8 cellular contexts compared by ENCODE assay signal in the genomic region with DNA sequence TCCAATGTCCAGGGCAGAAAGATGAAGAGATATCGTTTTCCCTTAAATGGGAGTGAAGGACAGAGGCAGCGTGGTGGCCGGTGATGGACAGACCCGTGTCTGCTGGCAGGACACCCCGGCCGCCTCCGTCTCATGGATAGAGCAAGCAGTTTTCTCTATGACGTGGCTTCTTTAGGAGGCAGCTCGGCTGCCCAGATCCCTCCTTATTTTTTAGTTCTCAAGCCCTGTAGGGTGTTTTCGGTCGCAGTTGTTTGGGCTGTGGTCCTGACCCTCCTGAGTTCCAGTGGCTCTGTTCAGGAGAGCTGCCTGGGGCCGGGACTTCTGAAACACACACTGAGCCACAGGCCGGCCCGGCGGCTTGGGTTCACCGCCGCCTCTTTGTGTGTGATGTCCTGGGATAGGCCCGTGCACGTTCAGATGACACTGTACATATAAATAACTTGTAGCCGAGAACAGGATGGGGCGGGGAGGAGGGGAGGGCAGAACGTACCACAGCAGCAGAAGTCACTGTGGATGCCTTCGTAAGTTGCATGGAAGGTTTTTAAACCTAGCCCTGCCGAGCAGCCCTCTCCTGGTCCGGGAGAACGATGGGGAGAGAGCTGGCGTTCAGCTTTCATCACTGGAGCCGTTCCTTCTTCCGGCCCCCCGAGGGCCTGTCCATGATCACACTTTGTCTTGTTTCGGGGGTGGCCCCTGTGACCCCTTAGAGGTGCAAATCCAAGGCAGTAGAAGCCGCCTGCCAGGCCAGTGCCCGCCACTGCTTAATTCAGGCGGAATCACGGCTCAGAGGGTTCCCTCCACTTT.
DNase-seq lines count a peak whose midpoint lies in the region; ATAC-seq, FAIRE-seq and TF ChIP-seq lines count a peak whose summit lies in the region.

No MANE protein-coding gene starts in this region.

- no peak for TF ChIP-seq EP300 in H1 (IDR thresholded peaks at IDR 0.05; ENCODE audit: borderline replicate concordance in 1 of 2, low read depth in 2 of 2, low read length in 2 of 2)

- H3K27me3 Mint-ChIP-seq in neural progenitor cell (ENCODE audit: insufficient read depth, low read depth): peaks cover 2% of the 10 kb centered on the region

- FAIRE-seq in GM12892 (lab: Jason Lieb, UNC) (peak; percentile 74), H1 (lab: Jason Lieb, UNC) (no peak)

- H3F3A ChIP-seq in neural progenitor cell (ENCODE audit: low read depth): no peaks in the 10 kb centered on the region

- H3K36me3 ChIP-seq in H1 (ENCODE audit: control insufficient read depth in 2 of 4, insufficient read depth in 4 of 4, low read length in 3 of 4) (no peaks in the 10 kb centered on the region), neural progenitor cell (no peaks in the 10 kb centered on the region)

- H3K4me1 Mint-ChIP-seq in neural progenitor cell: peaks cover 53% of the 10 kb centered on the region

- CTCF ChIA-PET in H1 (lab: Charles Lee; ENCODE audit: partially characterized antibody): interaction anchor here (0.6 to 1.8 kb wide), 4 partner anchors 10 to 279 kb away, joined by 3 to 4 read pairs (median 3); no protein-coding TSS in a partner anchor

- DNase-seq in GM12892 (ENCODE audit: insufficient read length): no peak
- peak; percentile 46 for DNase-seq in activated CD4-positive, alpha-beta T cell treated with anti-CD3 and anti-CD28 coated beads for 48 hours
- no peak for DNase-seq in H1 (ENCODE audit: low read depth in 1 of 2, low spot score in 2 of 2)
- DNase-seq in neural progenitor cell (ENCODE audit: low spot score): no peak
- DNase-seq in head of caudate nucleus: no peak

- POLR2A ChIA-PET in H1 (lab: Charles Lee; ENCODE audit: partially characterized antibody): interaction anchor here (0.6 kb wide), 1 partner anchor 11 kb away, joined by 3 read pairs; no protein-coding TSS in a partner anchor

- no peaks in the 10 kb centered on the region; a peak in 1 of 7 replicates for H3K27me3 ChIP-seq in H1 (replicated peaks in 1 of 4; ENCODE audit: control insufficient read depth in 3 of 4, extremely low read depth in 1 of 4, insufficient read depth in 3 of 4, low read length in 3 of 4)
- peaks cover 6% of the 10 kb centered on the region for H3K27me3 ChIP-seq in neural progenitor cell

- H3K4me2 ChIP-seq in H1 (ENCODE audit: insufficient read depth in 1 of 2, low read depth in 2 of 2, low read length in 2 of 2): no peak overlapping the region; a peak in 1 of 4 replicates
- H3K4me2 ChIP-seq in neural progenitor cell: no peak overlapping the region

- H3K4ac ChIP-seq in H1 (replicated peaks; ENCODE audit: insufficient read length, low read depth, low read length): no peak overlapping the region

- no peaks in the 10 kb centered on the region for H3K79me1 ChIP-seq in H1 (ENCODE audit: low read depth, low read length)

- no peaks in the 10 kb centered on the region for H4K20me1 ChIP-seq in H1 (replicated peaks in 1 of 2; ENCODE audit: control insufficient read depth in 1 of 2, insufficient read depth in 2 of 2, low read length in 2 of 2)
- no peaks in the 10 kb centered on the region for H4K20me1 ChIP-seq in neural progenitor cell (ENCODE audit: low read depth)

- TF ChIP-seq POLR2A in GM12892 (IDR thresholded peaks at IDR 0.05; ENCODE audit: low read depth, low read length) (peak; percentile 44; the same call in 1 of the 2 replicates), H1 (IDR thresholded peaks at IDR 0.05; ENCODE audit: control extremely low read depth in 1 of 2, low read depth in 2 of 2, low read length in 2 of 2) (no peak)

- H3K79me2 ChIP-seq in H1 (ENCODE audit: control insufficient read depth in 1 of 2, insufficient read depth in 2 of 2, low read length in 2 of 2) (no peaks in the 10 kb centered on the region), neural progenitor cell (ENCODE audit: low read depth) (no peaks in the 10 kb centered on the region)

- no peaks in the 10 kb centered on the region for H3K23me2 ChIP-seq in H1 (ENCODE audit: low read depth, low read length)

- WGBS in H1 (ENCODE audit: extremely low coverage in 1 of 2, insufficient coverage in 1 of 2, insufficient read length in 1 of 2, insufficient replicate concordance in 2 of 2, low coverage in 1 of 2, low lambda C conversion rate in 2 of 2, missing lambda C conversion rate in 1 of 2), 2 experiments: 80% methylated on average over 33 of the region's 35 CpGs; no CpG with 5 or more reads in 1 of the 2 experiments

- intact Hi-C loops in head of caudate nucleus (cut with DNase I): no loop called here

- H3K18ac ChIP-seq in H1 (ENCODE audit: extremely low read depth, low read length): no peak overlapping the region; the same call in 1 of the 2 replicates

- H3K56ac ChIP-seq in H1 (replicated peaks; ENCODE audit: insufficient read length, low read depth, low read length): no peak overlapping the region

- H3K4me1 ChIP-seq in H1 (replicated peaks in 1 of 4; ENCODE audit: control insufficient read depth in 3 of 4, insufficient read depth in 4 of 4, low read length in 3 of 4): peaks cover 0 to 7% (median 4%) of the 10 kb centered on the region in 4 experiments; a peak in 4 of 7 replicates
- peaks cover 9% of the 10 kb centered on the region for H3K4me1 ChIP-seq in neural progenitor cell

- H3K9me3 ChIP-seq in H1 (ENCODE audit: insufficient read depth in 2 of 2, low read depth in 1 of 2, low read length in 1 of 2): no peaks in the 10 kb centered on the region
- no peaks in the 10 kb centered on the region for H3K9me3 ChIP-seq in neural progenitor cell (ENCODE audit: low read depth)

- TF ChIP-seq RAD21 in H1 (IDR thresholded peaks at IDR 0.05 in 1 of 2, conservative IDR thresholded peaks at IDR 0.05 in 1 of 2; ENCODE audit: low read depth in 2 of 2, low read length in 2 of 2): no peak

- TF ChIP-seq CTCF in H1 (IDR thresholded peaks at IDR 0.05; ENCODE audit: control extremely low read depth in 1 of 3, insufficient read depth in 1 of 3, low read depth in 1 of 3, low read length in 3 of 3) (no peak), neural progenitor cell (IDR thresholded peaks at IDR 0.05) (no peak)

- H3K9ac ChIP-seq in H1 (replicated peaks in 1 of 4; ENCODE audit: extremely low read depth in 1 of 4, low read depth in 3 of 4, low read length in 3 of 4) (no peak overlapping the region), neural progenitor cell (no peak overlapping the region)

- no peak overlapping the region for H2BK12ac ChIP-seq in H1 (ENCODE audit: low read depth, low read length)

- H4K91ac ChIP-seq in H1 (replicated peaks; ENCODE audit: insufficient read length, low read length): no peak overlapping the region

- peak overlapping the region; percentile 43 for H3K4me3 Mint-ChIP-seq in neural progenitor cell

- H2AFZ ChIP-seq in H1 (ENCODE audit: low read length) (peak overlapping the region; percentile 61; the same call in 1 of the 2 replicates), neural progenitor cell (replicated peaks) (peak overlapping the region; percentile 46)

- H3K23ac ChIP-seq in H1 (ENCODE audit: insufficient read length): no peak overlapping the region

- no peak overlapping the region for H3K14ac ChIP-seq in H1 (ENCODE audit: insufficient read length)

- no peak overlapping the region for H2BK120ac ChIP-seq in H1 (replicated peaks; ENCODE audit: low read depth, low read length)

- H3K27ac ChIP-seq in H1 (ENCODE audit: low read depth, low read length) (no peak overlapping the region), neural progenitor cell (no peak overlapping the region)

- H3K27ac Mint-ChIP-seq in neural progenitor cell: peak overlapping the region; percentile 69

- H2BK5ac ChIP-seq in H1 (ENCODE audit: low read depth, low read length): no peak overlapping the region; the same call in 1 of the 2 replicates

- H3K36me3 Mint-ChIP-seq in neural progenitor cell: no peaks in the 10 kb centered on the region

- H4K5ac ChIP-seq in H1 (ENCODE audit: insufficient read length, low read depth, low read length): no peak overlapping the region

- no peak overlapping the region for H2AK5ac ChIP-seq in H1 (ENCODE audit: low read depth, low read length)

- H3K4me3 ChIP-seq in H1 (ENCODE audit: extremely low read depth in 1 of 4, insufficient read depth in 2 of 4, low read depth in 3 of 4, low read length in 4 of 4) (no peak overlapping the region), neural progenitor cell (no peak overlapping the region)

- ATAC-seq in HG03108 (IDR thresholded peaks at IDR 0.05; ENCODE audit: unreplicated experiment): peak; percentile 40
- no peak for ATAC-seq in GM18519 (IDR thresholded peaks at IDR 0.05; ENCODE audit: low FRiP score, unreplicated experiment)
- ATAC-seq in HG02840 (IDR thresholded peaks at IDR 0.05; ENCODE audit: low FRiP score, unreplicated experiment): no peak

- H3K9me3 Mint-ChIP-seq in neural progenitor cell: no peaks in the 10 kb centered on the region

- H2BK20ac ChIP-seq in H1 (ENCODE audit: low read length): no peak overlapping the region

- no peak overlapping the region for H2BK15ac ChIP-seq in H1 (ENCODE audit: low read length)

- H4K8ac ChIP-seq in H1 (ENCODE audit: extremely low read depth, insufficient read depth, low read length): no peak overlapping the region

TF ChIP-seq in H1, 55 proteins besides CTCF, POLR2A, EP300 and RAD21:
- TF ChIP-seq BCL11A (IDR thresholded peaks at IDR 0.05; ENCODE audit: low read depth in 2 of 2, low read length in 2 of 2) (no peak), MAFK (IDR thresholded peaks at IDR 0.05; ENCODE audit: low read depth, low read length) (no peak)
